Comparison of ENCODE assay signal across 1 cellular context in the genomic region with DNA sequence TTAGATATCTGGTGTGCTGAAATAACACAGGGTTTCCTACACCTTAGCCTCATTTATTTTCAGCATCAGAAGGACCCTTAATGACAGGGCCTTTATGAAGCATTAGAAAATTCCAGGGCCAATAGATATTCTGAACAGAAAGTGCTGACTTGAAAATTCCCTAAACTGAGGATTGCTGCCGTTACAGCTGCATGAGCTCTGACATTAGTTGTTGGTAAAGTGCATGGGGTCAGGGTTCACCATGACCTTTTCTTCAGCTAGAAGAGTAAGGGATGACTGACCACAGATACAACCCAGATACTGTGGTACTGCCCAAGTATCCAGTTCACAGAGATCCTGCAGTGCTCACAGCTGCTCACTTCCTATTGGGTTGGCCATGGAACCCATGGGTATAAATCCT.
TF ChIP-seq lines count a peak whose summit lies in the region.

No MANE protein-coding gene starts in this region.

TF ChIP-seq in WTC11, 78 proteins besides CTCF, POLR2A, EP300 and RAD21 (continued from another document):
- TF ChIP-seq ZNF317 (CRISPR knock-in tag; IDR thresholded peaks at IDR 0.05; ENCODE audit: borderline replicate concordance, low read depth): no peak
- TF ChIP-seq, protein P1, sequence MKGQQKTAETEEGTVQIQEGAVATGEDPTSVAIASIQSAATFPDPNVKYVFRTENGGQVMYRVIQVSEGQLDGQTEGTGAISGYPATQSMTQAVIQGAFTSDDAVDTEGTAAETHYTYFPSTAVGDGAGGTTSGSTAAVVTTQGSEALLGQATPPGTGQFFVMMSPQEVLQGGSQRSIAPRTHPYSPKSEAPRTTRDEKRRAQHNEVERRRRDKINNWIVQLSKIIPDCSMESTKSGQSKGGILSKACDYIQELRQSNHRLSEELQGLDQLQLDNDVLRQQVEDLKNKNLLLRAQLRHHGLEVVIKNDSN (CRISPR knock-in tag; IDR thresholded peaks at IDR 0.05): no peak
- no peak for TF ChIP-seq NFYB (CRISPR knock-in tag; conservative IDR thresholded peaks at IDR 0.05; ENCODE audit: low read depth)
- TF ChIP-seq CREB1 (CRISPR knock-in tag; IDR thresholded peaks at IDR 0.05): no peak
- no peak for TF ChIP-seq FOXJ3 (CRISPR knock-in tag; IDR thresholded peaks at IDR 0.05; ENCODE audit: borderline replicate concordance)
- TF ChIP-seq GRHL2 (CRISPR knock-in tag; IDR thresholded peaks at IDR 0.05; ENCODE audit: insufficient replicate concordance, severe bottlenecking): no peak
- no peak for TF ChIP-seq ESRRA (CRISPR knock-in tag; IDR thresholded peaks at IDR 0.05; ENCODE audit: borderline replicate concordance)
- TF ChIP-seq, protein P2, sequence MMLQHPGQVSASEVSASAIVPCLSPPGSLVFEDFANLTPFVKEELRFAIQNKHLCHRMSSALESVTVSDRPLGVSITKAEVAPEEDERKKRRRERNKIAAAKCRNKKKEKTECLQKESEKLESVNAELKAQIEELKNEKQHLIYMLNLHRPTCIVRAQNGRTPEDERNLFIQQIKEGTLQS (CRISPR knock-in tag; conservative IDR thresholded peaks at IDR 0.05): no peak
- TF ChIP-seq, protein P3, sequence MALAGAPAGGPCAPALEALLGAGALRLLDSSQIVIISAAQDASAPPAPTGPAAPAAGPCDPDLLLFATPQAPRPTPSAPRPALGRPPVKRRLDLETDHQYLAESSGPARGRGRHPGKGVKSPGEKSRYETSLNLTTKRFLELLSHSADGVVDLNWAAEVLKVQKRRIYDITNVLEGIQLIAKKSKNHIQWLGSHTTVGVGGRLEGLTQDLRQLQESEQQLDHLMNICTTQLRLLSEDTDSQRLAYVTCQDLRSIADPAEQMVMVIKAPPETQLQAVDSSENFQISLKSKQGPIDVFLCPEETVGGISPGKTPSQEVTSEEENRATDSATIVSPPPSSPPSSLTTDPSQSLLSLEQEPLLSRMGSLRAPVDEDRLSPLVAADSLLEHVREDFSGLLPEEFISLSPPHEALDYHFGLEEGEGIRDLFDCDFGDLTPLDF (CRISPR knock-in tag; IDR thresholded peaks at IDR 0.05): no peak
- TF ChIP-seq TCF7 (CRISPR knock-in tag; IDR thresholded peaks at IDR 0.05; ENCODE audit: low read depth): no peak
TF ChIP-seq in WTC11: peak in this region for 0.
